ENCODE assay signal across 8 cellular contexts in the genomic region with DNA sequence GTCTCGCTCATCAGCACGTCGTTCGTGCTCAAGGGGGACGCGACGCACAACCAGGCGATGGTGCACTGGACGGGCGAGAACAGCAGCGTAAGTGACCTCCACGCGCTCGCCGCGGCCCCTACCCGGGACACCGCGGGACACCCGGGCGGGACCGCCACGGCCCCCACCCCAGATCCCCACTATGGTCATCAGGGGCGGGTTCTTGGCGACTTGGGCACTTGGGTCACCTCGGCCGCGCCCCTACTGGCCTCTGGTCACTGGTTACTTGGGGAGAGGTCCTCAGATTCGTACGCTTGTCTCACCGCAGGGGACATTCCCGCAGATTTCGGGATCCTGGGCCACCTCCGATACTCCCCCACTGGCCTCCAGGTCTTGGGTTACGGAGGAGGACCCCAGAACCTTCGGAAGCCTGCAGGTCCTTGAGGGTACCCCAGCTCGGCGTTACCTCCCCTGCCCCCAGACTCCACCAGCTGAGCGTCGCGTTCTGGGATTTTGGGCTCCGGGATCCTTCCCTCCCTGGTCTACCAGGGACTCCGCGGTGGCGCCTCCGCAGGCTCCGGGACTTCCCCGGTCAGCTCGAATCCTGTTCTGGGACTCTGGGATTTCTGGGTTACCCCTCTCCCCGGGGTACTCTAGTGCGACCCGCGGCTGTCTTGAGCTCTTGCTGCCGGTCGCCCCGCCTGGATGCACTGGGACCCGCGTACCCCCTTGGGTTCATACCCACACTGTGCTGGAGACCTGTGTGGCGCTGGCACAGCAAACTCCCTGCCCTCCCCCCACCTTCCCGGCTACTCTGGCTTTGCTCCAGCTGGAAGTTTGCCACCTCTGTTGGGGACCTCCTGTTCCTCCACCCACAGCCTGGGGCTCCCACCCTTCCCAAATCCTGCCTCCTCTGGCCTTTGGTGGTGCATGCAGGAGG. TPM values are rescaled to one million over a fixed set of nuclear protein-coding genes. Genes with fewer than 3 reads are reported as not detected.
DNase-seq lines count a peak whose midpoint lies in the region; ATAC-seq, FAIRE-seq and TF ChIP-seq lines count a peak whose summit lies in the region.

No MANE protein-coding gene starts in this region.

- no peak overlapping the region for H3K27ac ChIP-seq in HUES6 (ENCODE audit: low read depth, low read length)
- H3K27ac ChIP-seq in keratinocyte (ENCODE audit: control insufficient read depth, insufficient read depth, low read length): no peak overlapping the region

- H3K9ac ChIP-seq in HUES6 (ENCODE audit: low read length) (peak overlapping the region; percentile 1), keratinocyte (ENCODE audit: control insufficient read depth, extremely low read depth, insufficient read depth, low read length) (no peak overlapping the region)

- H3K27me3 ChIP-seq in HUES6 (ENCODE audit: control insufficient read depth, insufficient read depth, low read length) (peaks cover 72% of the 10 kb centered on the region), keratinocyte (ENCODE audit: control insufficient read depth, extremely low read depth, insufficient read depth, low read length) (peaks cover 77% of the 10 kb centered on the region)

- peak overlapping the region; percentile 17 to 44 for H3K4me3 Mint-ChIP-seq in stimulated activated naive B cell treated with anti-CD40 and anti-IgM and Interleukin-4, amounts not matched to agents 10 μg/mL and 1 μg/mL and 100 μg/mL, for 72 hours

- H3K4me2 ChIP-seq in keratinocyte (ENCODE audit: control insufficient read depth, extremely low read depth, insufficient read depth, low read depth, low read length): peak overlapping the region; percentile 27

- no peaks in the 10 kb centered on the region for H3K9me1 ChIP-seq in keratinocyte (ENCODE audit: control insufficient read depth, extremely low read depth, insufficient read depth, low read length)

- no peak for TF ChIP-seq CTCF in keratinocyte (optimal IDR thresholded peaks at IDR 0.05 in 1 of 3, IDR thresholded peaks at IDR 0.05 in 1 of 3, conservative IDR thresholded peaks at IDR 0.05 in 1 of 3; ENCODE audit: extremely low read depth in 1 of 3, insufficient read depth in 2 of 3, low read length in 3 of 3)

- no peak for ATAC-seq in stimulated activated naive B cell treated with anti-CD40 and anti-IgM and Interleukin-4, amounts not matched to agents 10 μg/mL and 1 μg/mL and 100 μg/mL, for 72 hours (replicated peaks)

- no peaks in the 10 kb centered on the region for H3K36me3 ChIP-seq in HUES6 (ENCODE audit: control insufficient read depth, insufficient read depth, low read length)
- H3K36me3 ChIP-seq in keratinocyte (ENCODE audit: control insufficient read depth in 2 of 2, extremely low read depth in 1 of 2, insufficient read depth in 2 of 2, low read length in 2 of 2): no peaks in the 10 kb centered on the region

- H3K27me3 Mint-ChIP-seq in stimulated activated naive B cell treated with anti-CD40 and anti-IgM and Interleukin-4, amounts not matched to agents 10 μg/mL and 1 μg/mL and 100 μg/mL, for 72 hours: peaks cover 67 to 80% of the 10 kb centered on the region in 2 donors

- H3K9me3 ChIP-seq in HUES6 (ENCODE audit: control insufficient read depth, insufficient read depth, low read depth, low read length): no peaks in the 10 kb centered on the region
- no peaks in the 10 kb centered on the region for H3K9me3 ChIP-seq in keratinocyte (ENCODE audit: control insufficient read depth, low read depth, low read length)

- H3K9me3 Mint-ChIP-seq in stimulated activated naive B cell treated with anti-CD40 and anti-IgM and Interleukin-4, amounts not matched to agents 10 μg/mL and 1 μg/mL and 100 μg/mL, for 72 hours: no peaks in the 10 kb centered on the region

- peak overlapping the region; percentile 65 for H3K4me3 ChIP-seq in HUES6 (ENCODE audit: low read depth, low read length)
- H3K4me3 ChIP-seq in keratinocyte (ENCODE audit: control insufficient read depth in 2 of 3, extremely low read depth in 1 of 3, insufficient read depth in 2 of 3, low read depth in 1 of 3, low read length in 3 of 3): peak overlapping the region in 1 of 3 experiments; percentile 25

- H3K4me1 ChIP-seq in HUES6 (ENCODE audit: control insufficient read depth, insufficient read depth, low read length) (peaks cover 15% of the 10 kb centered on the region; the same call in 1 of the 2 replicates), keratinocyte (ENCODE audit: control insufficient read depth, extremely low read depth, insufficient read depth, low read length) (peaks cover 5% of the 10 kb centered on the region)

- H4K20me1 ChIP-seq in keratinocyte (ENCODE audit: control insufficient read depth, extremely low read depth, insufficient read depth, low read length): no peaks in the 10 kb centered on the region

- DNase-seq in astrocyte of the hippocampus (ENCODE audit: low read depth, low spot score): peak; percentile 41
- no peak for DNase-seq in keratinocyte (ENCODE audit: low read depth, low spot score)
- no peak for DNase-seq in stimulated activated naive B cell treated with anti-CD40 and anti-IgM and Interleukin-4, amounts not matched to agents 10 μg/mL and 1 μg/mL and 100 μg/mL, for 72 hours
- no peak for DNase-seq in RCC 7860 (ENCODE audit: low spot score)
- DNase-seq in activated gamma-delta T cell (lab: John Stamatoyannopoulos, UW): no peak
- no peak for DNase-seq in NK-92 treated with Interleukin-12 subunit alpha and Interleukin-12 subunit beta, amount 100 ng/mL, for 24 hours (lab: John Stamatoyannopoulos, UW)
- DNase-seq in LoVo (ENCODE audit: low spot score): no peak

- no peaks in the 10 kb centered on the region for H3K4me1 Mint-ChIP-seq in stimulated activated naive B cell treated with anti-CD40 and anti-IgM and Interleukin-4, amounts not matched to agents 10 μg/mL and 1 μg/mL and 100 μg/mL, for 72 hours

- no peak overlapping the region for H2AFZ ChIP-seq in keratinocyte (ENCODE audit: control insufficient read depth, low read length)

- no peak overlapping the region for H3K27ac Mint-ChIP-seq in stimulated activated naive B cell treated with anti-CD40 and anti-IgM and Interleukin-4, amounts not matched to agents 10 μg/mL and 1 μg/mL and 100 μg/mL, for 72 hours

- no peaks in the 10 kb centered on the region for H3K36me3 Mint-ChIP-seq in stimulated activated naive B cell treated with anti-CD40 and anti-IgM and Interleukin-4, amounts not matched to agents 10 μg/mL and 1 μg/mL and 100 μg/mL, for 72 hours

- no peaks in the 10 kb centered on the region for H3K79me2 ChIP-seq in keratinocyte (ENCODE audit: control insufficient read depth, insufficient read depth, low read length)

- FAIRE-seq in keratinocyte (lab: Jason Lieb, UNC) (no peak), RCC 7860 (lab: Jason Lieb, UNC) (no peak)

- dilution Hi-C loops in keratinocyte (cut with MboI; ENCODE audit: extremely low pct_ligation_motif_present, low sequenced_read_pairs): no loop called here

RNA-seq across cellular contexts. Expression of a gene that starts 1.0 kb away (rescaled TPM):
- 0.01 to 0.40 TPM (median 0.09 TPM) in 3 replicates for polyA plus RNA-seq in keratinocyte
- 0.25 TPM for polyA plus RNA-seq in keratinocyte (2011; ENCODE audit: low read depth)
- polyA plus RNA-seq in keratinocyte (2011; cell fraction: cytosol; rRNA removed): 0.09 and 0.34 TPM in 2 replicates
- 0.57 and 0.88 TPM in 2 replicates for polyA plus RNA-seq in keratinocyte (2011; cell fraction: nucleus; rRNA removed)
- polyA plus RNA-seq in keratinocyte (2012; ENCODE audit: low replicate concordance): 0.17 and 0.56 TPM in 2 replicates
- 0.06 to 0.10 TPM in 2 of 3 replicates, not detected in the other for polyA minus RNA-seq in keratinocyte
- 0.77 TPM for polyA minus RNA-seq in keratinocyte (2011; cell fraction: cytosol; rRNA and poly(A)+ RNA removed)
- polyA minus RNA-seq in keratinocyte (2011; cell fraction: nucleus; rRNA and poly(A)+ RNA removed): 0.85 and 1.1 TPM in 2 replicates
